17 cellular contexts compared by ENCODE assay signal in the genomic region with DNA sequence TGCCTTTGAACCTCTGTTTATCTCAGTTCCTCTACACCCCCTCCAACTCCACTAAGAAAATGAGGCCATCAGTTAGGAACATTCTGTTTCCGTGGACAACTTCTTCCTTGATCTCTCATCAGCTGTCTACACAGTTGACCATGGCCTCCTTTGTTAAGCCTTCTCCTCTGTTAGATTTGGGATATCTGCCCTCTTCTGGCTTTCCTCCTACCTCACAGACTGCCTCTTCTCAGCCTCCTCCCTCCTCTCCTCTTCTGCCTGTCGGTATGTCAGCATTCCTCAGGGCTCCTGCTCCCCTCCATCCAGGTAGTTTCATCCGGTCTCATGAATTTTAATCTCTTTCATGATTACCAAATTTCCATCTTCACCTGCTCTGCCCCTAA.
"Had no signal": no experiment of that assay in that cellular context is flagged by ENCODE, and none has a peak within 500 bp of the region (broad histone marks: within the 10 kb centered on the region; RNA-seq: fewer than 3 reads in every experiment).

No MANE protein-coding gene starts in this region.

- H3K4me3 ChIP-seq: body of pancreas, psoas muscle, right lobe of liver, smooth muscle cell, upper lobe of left lung had no signal

- H3K27me3 Mint-ChIP-seq: central memory CD8-positive, alpha-beta T cell; stimulated activated naive CD8-positive, alpha-beta T cell treated with anti-CD3 and anti-CD28 coated beads, Interleukin-15, amount 100 ng/mL, for 72 hours had no signal

- H3K4me1 ChIP-seq: right lobe of liver had no signal

- H3K9me3 Mint-ChIP-seq: central memory CD8-positive, alpha-beta T cell had no signal

- H3K4me2 ChIP-seq: smooth muscle cell had no signal

- ATAC-seq: activated naive CD4-positive, alpha-beta T cell treated with anti-CD3 and anti-CD28 coated beads, Interleukin-2, amount 50 U/mL, for 72 hours; activated T-cell treated with anti-CD3 and anti-CD28 coated beads, Interleukin-2, amount 50 U/mL, for 4 hours; body of pancreas; stimulated activated naive CD8-positive, alpha-beta T cell treated with anti-CD3 and anti-CD28 coated beads, Interleukin-15, amount 100 ng/mL, for 72 hours had no signal

- H3K9me3 ChIP-seq: body of pancreas, psoas muscle, right lobe of liver, upper lobe of left lung had no signal

- H3K27me3 ChIP-seq: body of pancreas, right lobe of liver, upper lobe of left lung had no signal

- H3K4me3 Mint-ChIP-seq: activated T-cell treated with anti-CD3 and anti-CD28 coated beads, Interleukin-2, amount 50 U/mL, for 4 hours; central memory CD8-positive, alpha-beta T cell; neural crest cell; stimulated activated naive CD8-positive, alpha-beta T cell treated with anti-CD3 and anti-CD28 coated beads, Interleukin-15, amount 100 ng/mL, for 72 hours had no signal

- DNase-seq: activated CD4-positive, alpha-beta T cell treated with anti-CD3 and anti-CD28 coated beads for 1 hour; activated CD4-positive, alpha-beta T cell treated with anti-CD3 and anti-CD28 coated beads, Interleukin-2, amount 50 U/mL, for 4 hours; activated effector memory CD4-positive, alpha-beta T cell treated with anti-CD3 and anti-CD28 coated beads, Interleukin-2, amount 50 U/mL, for 16 hours; activated T-cell treated with anti-CD3 and anti-CD28 coated beads, Interleukin-2, amount 50 U/mL, for 4 hours; amygdala; body of pancreas; cortex of kidney; effector CD4-positive, alpha-beta T cell; foreskin melanocyte; psoas muscle; right lobe of liver; stimulated activated naive CD8-positive, alpha-beta T cell treated with anti-CD3 and anti-CD28 coated beads, Interleukin-15, amount 100 ng/mL, for 72 hours; upper lobe of left lung had no signal

- H3K27ac Mint-ChIP-seq: activated naive CD4-positive, alpha-beta T cell treated with anti-CD3 and anti-CD28 coated beads, Interleukin-2, amount 50 U/mL, for 72 hours had no signal

- H3K27ac ChIP-seq: body of pancreas, psoas muscle, right lobe of liver, upper lobe of left lung had no signal

- H3K36me3 ChIP-seq: right lobe of liver, upper lobe of left lung had no signal
